In genomic region chr3:150091626-150092025, GRCh38 we compare ENCODE assay signal across 18 cellular contexts.
"Had no signal": no experiment of that assay in that cellular context is flagged by ENCODE, and none has a peak within 500 bp of the region (broad histone marks: within the 10 kb centered on the region; RNA-seq: fewer than 3 reads in every experiment).

No MANE protein-coding gene starts in this region.

- H3K27me3 ChIP-seq: heart right ventricle, sigmoid colon, suprapubic skin, thyroid gland had no signal

- H3K27ac ChIP-seq: coronary artery, heart right ventricle, sigmoid colon, suprapubic skin, thyroid gland had no signal

- ATAC-seq: heart right ventricle; left lobe of liver; naive thymus-derived CD4-positive, alpha-beta T cell had no signal

- DNase-seq: effector CD4-positive, alpha-beta T cell; endodermal cell; erythroblast; heart right ventricle; hypothalamus; islet precursor cell; mammary epithelial cell; naive thymus-derived CD4-positive, alpha-beta T cell; nephron progenitor cell; sigmoid colon; small intestine; stimulated activated CD4-positive, alpha-beta T cell treated with anti-CD3 and anti-CD28 coated beads, Interleukin-12 subunit alpha, Interleukin-12 subunit beta, amount 100 ng/mL, for 4 hours; stimulated activated CD4-positive, alpha-beta T cell treated with anti-CD3 and anti-CD28 coated beads, Interleukin-2, amount 100 ng/mL, for 48 hours; stimulated activated naive CD4-positive, alpha-beta T cell treated with Interleukin-2 at 50 U/mL for 16 hours; thyroid gland had no signal

- H3K4me1 ChIP-seq: heart right ventricle, suprapubic skin, thyroid gland had no signal

- H3K4me3 ChIP-seq: coronary artery, heart right ventricle, sigmoid colon, suprapubic skin, thyroid gland had no signal

- H3K36me3 ChIP-seq: heart right ventricle, sigmoid colon, suprapubic skin, thyroid gland had no signal

- H3K9me3 ChIP-seq: heart right ventricle, sigmoid colon, suprapubic skin, thyroid gland had no signal
